ENCODE assay signal across 15 cellular contexts in the genomic region with DNA sequence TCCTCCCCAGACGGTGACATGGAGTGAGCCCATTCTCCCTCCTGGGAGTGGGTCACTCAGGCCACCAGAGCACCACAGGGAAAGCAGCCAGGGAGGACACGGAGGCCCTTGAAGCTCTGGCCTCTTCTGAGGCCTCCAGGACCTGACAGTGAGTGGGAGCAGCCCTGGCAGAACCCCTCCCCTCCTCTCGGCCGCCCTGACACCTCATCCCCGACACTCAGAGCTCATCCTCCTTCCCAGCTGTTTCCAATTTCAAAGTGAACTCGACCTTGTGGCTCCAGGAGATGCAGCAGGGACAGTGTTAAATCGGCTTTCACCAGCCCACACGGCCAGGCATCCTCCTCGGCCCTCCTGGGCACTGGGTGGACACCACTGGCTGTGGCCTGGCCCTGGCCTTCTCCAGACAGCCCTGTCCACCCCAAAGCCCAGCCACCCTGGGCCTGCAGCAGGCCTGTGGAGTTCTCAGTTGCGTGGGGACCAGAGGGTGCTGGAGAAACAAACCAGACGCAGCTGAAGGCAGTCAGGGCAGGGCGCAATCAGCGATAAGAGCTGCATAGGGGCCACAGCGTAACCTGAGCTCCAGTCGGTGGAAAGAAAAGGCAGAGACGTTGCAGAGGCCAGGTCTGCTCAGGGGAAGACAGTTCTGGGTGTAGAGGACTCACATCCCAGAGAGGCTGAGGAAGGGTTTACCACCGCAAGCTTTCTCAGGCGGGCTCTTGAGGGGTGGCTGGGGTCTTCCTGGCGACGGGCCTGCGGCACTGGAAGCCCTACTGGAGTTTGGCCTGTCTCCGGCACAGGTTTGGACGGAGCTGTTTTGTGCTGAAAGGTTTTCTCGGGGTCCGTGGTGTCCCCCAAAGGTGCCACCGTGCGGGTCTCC. TPM values are rescaled to one million over a fixed set of nuclear protein-coding genes. Genes with fewer than 3 reads are reported as not detected.
DNase-seq lines count a peak whose midpoint lies in the region; ATAC-seq, FAIRE-seq and TF ChIP-seq lines count a peak whose summit lies in the region.
"Had no signal": no experiment of that assay in that cellular context is flagged by ENCODE, and none has a peak within 500 bp of the region (broad histone marks: within the 10 kb centered on the region; RNA-seq: fewer than 3 reads in every experiment).

No MANE protein-coding gene starts in this region.

- TF ChIP-seq RAD21 in K562 (CRISPR knock-in tag; conservative IDR thresholded peaks at IDR 0.05 in 1 of 2, IDR thresholded peaks at IDR 0.05 in 1 of 2), result no peak

- H3K4me1 ChIP-seq in HEK293 (ENCODE audit: control insufficient read depth, insufficient read depth, low read length) (no peaks in the 10 kb centered on the region), K562 (replicated peaks in 1 of 2; ENCODE audit: control insufficient read depth in 2 of 2, insufficient read depth in 2 of 2, low read length in 2 of 2) (peaks cover 0 to 78% of the 10 kb centered on the region in 2 experiments; a peak in 2 of 5 replicates), hepatocyte (ENCODE audit: insufficient read depth) (peaks cover 8% of the 10 kb centered on the region)
- H3K4me1 ChIP-seq: stomach had no signal

- H3K79me2 ChIP-seq in K562 (ENCODE audit: control insufficient read depth, insufficient read depth, low read length), result no peaks in the 10 kb centered on the region
- H3K79me2 ChIP-seq in hepatocyte, result no peaks in the 10 kb centered on the region

- BruUV-seq in K562 (replicated peaks; lab: Mats Ljungman, UMichigan), result no TSS peak

- no peaks in the 10 kb centered on the region for H3K9me2 ChIP-seq in hepatocyte (replicated peaks; ENCODE audit: insufficient read depth)

- WGBS in K562 (ENCODE audit: insufficient coverage, low coverage, missing lambda C conversion rate), result 12% methylated on average over 26 of the region's 27 CpGs
- WGBS in hepatocyte (ENCODE audit: low lambda C conversion rate, missing lambda C conversion rate), result 64% methylated on average over 27 of the region's 27 CpGs

- intact Hi-C loops in K562 (cut with micrococcal nuclease), result no loop called here
- intact Hi-C loops in sciatic nerve (cut with DNase I), result no loop called here

- FAIRE-seq in K562 (lab: Jason Lieb, UNC), result peak; percentile 11

- TF ChIP-seq POLR2A in K562 (conservative IDR thresholded peaks at IDR 0.05), result no peak

- H3K9me3 ChIP-seq in HEK293 (ENCODE audit: control insufficient read depth, insufficient read depth, low read depth, low read length) (no peaks in the 10 kb centered on the region), K562 (replicated peaks; ENCODE audit: control insufficient read depth, insufficient read depth, low read depth, low read length) (no peaks in the 10 kb centered on the region), hepatocyte (ENCODE audit: low read depth) (no peaks in the 10 kb centered on the region)
- H3K9me3 ChIP-seq: stomach had no signal

- DNase-seq in K562 (ENCODE audit: extremely low read depth in 1 of 4, low spot score in 3 of 4) (peak in 1 of 4 experiments; percentile 55), hepatocyte (ENCODE audit: low spot score) (no peak), sciatic nerve (ENCODE audit: low spot score) (peak; percentile 53), OCI-M2 (lab: John Stamatoyannopoulos, UW; ENCODE audit: unreplicated experiment) (no peak), glomerular visceral epithelial cell (ENCODE audit: extremely low spot score) (no peak)
- DNase-seq in activated T-cell treated with anti-CD3 and anti-CD28 coated beads, Interleukin-2, amount 50 U/mL, for 48 hours, result no peak
- DNase-seq: activated CD4-positive, CD25-positive, alpha-beta regulatory T cell; CD4-positive, CD25-positive, alpha-beta regulatory T cell; cortex of kidney; EL; NCI-H187 treated with DMSO at 0.1 percent for 48 hours; stomach had no signal

- CTCF ChIA-PET in HEK293 (lab: Yijun Ruan, JAX), result interaction anchor here (0.6 to 3.4 kb wide), 2 partner anchors 15 to 100 kb away, joined by 4 to 14 read pairs; no protein-coding TSS in a partner anchor
- CTCF ChIA-PET in K562 (lab: Yijun Ruan, JAX; ENCODE audit: low intra/inter-chr PET ratio), result no interaction called here

- H3K27ac ChIP-seq in HEK293 (ENCODE audit: extremely low read depth, low read depth, low read length), result no peak overlapping the region
- no peak overlapping the region for H3K27ac ChIP-seq in K562 (ENCODE audit: extremely low read depth, low read depth, low read length)
- peak overlapping the region; percentile 56 for H3K27ac ChIP-seq in hepatocyte
- H3K27ac ChIP-seq: stomach had no signal

- H3K4me3 ChIP-seq in HEK293 (ENCODE audit: low read depth, low read length), result no peak overlapping the region
- no peak overlapping the region for H3K4me3 ChIP-seq in K562
- no peak overlapping the region for H3K4me3 ChIP-seq in hepatocyte
- H3K4me3 ChIP-seq: stomach had no signal

- ATAC-seq in K562, result peak; percentile 58
- ATAC-seq in sciatic nerve, result no peak
- no peak for ATAC-seq in HG03025 (IDR thresholded peaks at IDR 0.05; ENCODE audit: low FRiP score, unreplicated experiment)

- H4K20me1 ChIP-seq in K562 (replicated peaks; ENCODE audit: control insufficient read depth, insufficient read depth, low read length) (peaks cover 7% of the 10 kb centered on the region; the same call in 1 of the 2 replicates), hepatocyte (ENCODE audit: insufficient read depth, poor library complexity, severe bottlenecking) (no peaks in the 10 kb centered on the region)

- in situ Hi-C loops in K562 (cut with MboI), result no loop called here

- no peak for TF ChIP-seq EP300 in K562 (IDR thresholded peaks at IDR 0.05; ENCODE audit: low read length)

- TF ChIP-seq CTCF in HEK293 (tag by site-specific recombination; IDR thresholded peaks at IDR 0.05), result no peak
- no peak for TF ChIP-seq CTCF in K562 (IDR thresholded peaks at IDR 0.05 in 2 of 3, conservative IDR thresholded peaks at IDR 0.05 in 1 of 3; ENCODE audit: insufficient read depth in 2 of 3, low read depth in 1 of 3, low read length in 3 of 3)
- no peak for TF ChIP-seq CTCF in hepatocyte (IDR thresholded peaks at IDR 0.05; ENCODE audit: poor library complexity)

- POLR2A ChIA-PET in HEK293 (lab: Yijun Ruan, JAX), result no interaction called here
- POLR2A ChIA-PET in K562 (lab: Yijun Ruan, JAX), result interaction anchor here (0.7 to 1.4 kb wide), 5 partner anchors 11 to 195 kb away, joined by 3 to 8 read pairs (median 3); no protein-coding TSS in a partner anchor

- no peak overlapping the region for H3K4me2 ChIP-seq in K562 (ENCODE audit: insufficient read depth, low read length)
- H3K4me2 ChIP-seq in hepatocyte, result no peak overlapping the region

- H3K9ac ChIP-seq in K562 (ENCODE audit: insufficient read depth in 1 of 2, low read depth in 2 of 2, low read length in 2 of 2), result no peak overlapping the region

- H2AFZ ChIP-seq in K562 (ENCODE audit: low read depth, low read length), result no peak overlapping the region
- no peak overlapping the region for H2AFZ ChIP-seq in hepatocyte

- H3K27me3 ChIP-seq in K562 (ENCODE audit: control insufficient read depth in 2 of 2, insufficient read depth in 2 of 2, low read length in 2 of 2), result peaks cover 46 to 78% of the 10 kb centered on the region in 2 experiments; a peak in 4 of 5 replicates
- no peaks in the 10 kb centered on the region for H3K27me3 ChIP-seq in hepatocyte
- H3K27me3 ChIP-seq: stomach had no signal

- H3K36me3 ChIP-seq in HEK293 (ENCODE audit: control insufficient read depth in 2 of 2, insufficient read depth in 1 of 2, low read length in 2 of 2) (peaks cover 0 to 37% of the 10 kb centered on the region in 2 experiments; a peak in 1 of 3 replicates), K562 (ENCODE audit: control insufficient read depth, insufficient read depth, low read length) (no peaks in the 10 kb centered on the region), hepatocyte (replicated peaks; ENCODE audit: insufficient read depth, low read depth) (no peaks in the 10 kb centered on the region)

- H3K9me1 ChIP-seq in K562 (ENCODE audit: control insufficient read depth, insufficient read depth, low read length), result no peaks in the 10 kb centered on the region

RNA-seq across cellular contexts. Expression of gene FTCD, which starts 27.0 kb away (rescaled TPM):
- 5.4 and 12.8 TPM in 2 replicates for total RNA-seq in K562 (2011; cell fraction: chromatin; rRNA removed; ENCODE audit: low replicate concordance)
- total RNA-seq in K562 (2011; cell fraction: nucleolus; rRNA removed), result 7.2 and 7.5 TPM in 2 replicates
- 3.4 and 5.4 TPM in 2 replicates for total RNA-seq in K562 (2011; cell fraction: nucleoplasm; rRNA removed)
- not detected in 2 replicates for total RNA-seq in K562 (2014; rRNA removed)
- total RNA-seq in K562 (2014; rRNA removed; fragmentation: Illumina TruSeq; extraction: Trizol), result not detected in 2 replicates
- 0.08 and 0.25 TPM in 2 replicates for total RNA-seq in K562 (2015; rRNA removed; fragmentation: Illumina TruSeq; extraction: Trizol)
- 0.74 and 1.1 TPM in 2 replicates for total RNA-seq in K562 (2021)
- polyA plus RNA-seq in K562 (2011; rRNA removed), result 0.11 and 0.41 TPM in 2 replicates
- polyA plus RNA-seq in K562 (2011; cell fraction: cytosol; rRNA removed), result 0.19 and 0.69 TPM in 2 replicates
- polyA plus RNA-seq in K562 (2011; cell fraction: nucleus; rRNA removed), result 2.6 and 3.7 TPM in 2 replicates
- 1.5 and 3.0 TPM in 2 replicates for polyA plus RNA-seq in K562 (2012)
- polyA plus RNA-seq in K562 (2014; fragmentation: Illumina TruSeq; extraction: Trizol), result not detected in 2 replicates
- polyA plus RNA-seq in K562 (2014; fragmentation: Nextera tagmentation; extraction: Ambion mirVana), result not detected
- polyA plus RNA-seq in K562 (2014; rRNA removed), result 0.50 and 1.6 TPM in 2 replicates
- polyA minus RNA-seq in K562 (2011; rRNA and poly(A)+ RNA removed), result 0.49 TPM in 1 of 2 replicates, not detected in the other
- polyA minus RNA-seq in K562 (2011; cell fraction: cytosol; rRNA and poly(A)+ RNA removed), result not detected in 2 replicates
- polyA minus RNA-seq in K562 (2011; cell fraction: nucleus; rRNA and poly(A)+ RNA removed), result 0.54 and 0.56 TPM in 2 replicates
- total RNA-seq in hepatocyte, result 25.8 and 27.5 TPM in 2 replicates
- polyA plus RNA-seq in hepatocyte, result 60.9 and 76.8 TPM in 2 replicates
- 2.9 TPM for total RNA-seq in sciatic nerve
- total RNA-seq: CD4-positive, CD25-positive, alpha-beta regulatory T cell; LHCN-M2 had no signal

RNA-seq across cellular contexts. Expression of gene COL6A2, which starts 30.4 kb away (rescaled TPM):
- 3.1 and 5.2 TPM in 2 replicates for total RNA-seq in K562 (2011; cell fraction: chromatin; rRNA removed; ENCODE audit: low replicate concordance)
- 4.2 and 5.5 TPM in 2 replicates for total RNA-seq in K562 (2011; cell fraction: nucleolus; rRNA removed)
- 1.4 and 2.1 TPM in 2 replicates for total RNA-seq in K562 (2011; cell fraction: nucleoplasm; rRNA removed)
- total RNA-seq in K562 (2014; rRNA removed) (0.41 and 0.45 TPM in 2 replicates), K562 (2014; rRNA removed; fragmentation: Illumina TruSeq; extraction: Trizol) (not detected in 2 replicates), K562 (2015; rRNA removed; fragmentation: Illumina TruSeq; extraction: Trizol) (0.07 and 0.11 TPM in 2 replicates), K562 (2021) (1.1 and 1.3 TPM in 2 replicates), hepatocyte (389 and 509 TPM in 2 replicates), sciatic nerve (397 TPM)
- polyA plus RNA-seq in K562 (2011; rRNA removed) (0.18 and 0.41 TPM in 2 replicates), K562 (2014; fragmentation: Illumina TruSeq; extraction: Trizol) (0.07 and 0.17 TPM in 2 replicates), K562 (2014; fragmentation: Nextera tagmentation; extraction: Ambion mirVana) (not detected), K562 (2014; rRNA removed) (0.29 and 0.47 TPM in 2 replicates), hepatocyte (832 and 940 TPM in 2 replicates)
- polyA plus RNA-seq in K562 (2011; cell fraction: cytosol; rRNA removed), result 0.12 and 0.30 TPM in 2 replicates
- polyA plus RNA-seq in K562 (2011; cell fraction: nucleus; rRNA removed), result 0.83 and 1.8 TPM in 2 replicates
- 0.35 and 8.2 TPM in 2 replicates for polyA plus RNA-seq in K562 (2012)
- 0.18 and 0.36 TPM in 2 replicates for polyA minus RNA-seq in K562 (2011; rRNA and poly(A)+ RNA removed)
- polyA minus RNA-seq in K562 (2011; cell fraction: cytosol; rRNA and poly(A)+ RNA removed), result 0.64 and 1.4 TPM in 2 replicates
- 0.67 and 1.2 TPM in 2 replicates for polyA minus RNA-seq in K562 (2011; cell fraction: nucleus; rRNA and poly(A)+ RNA removed)

RNA-seq across cellular contexts. Expression of gene SPATC1L, which starts 55.9 kb away (rescaled TPM):
- total RNA-seq in K562 (2011; cell fraction: chromatin; rRNA removed; ENCODE audit: low replicate concordance), result 20.1 and 44.2 TPM in 2 replicates
- 39.1 and 40.0 TPM in 2 replicates for total RNA-seq in K562 (2011; cell fraction: nucleolus; rRNA removed)
- 28.1 and 28.7 TPM in 2 replicates for total RNA-seq in K562 (2011; cell fraction: nucleoplasm; rRNA removed)
- total RNA-seq in K562 (2014; rRNA removed) (63.7 and 104 TPM in 2 replicates), K562 (2014; rRNA removed; fragmentation: Illumina TruSeq; extraction: Trizol) (10.4 and 12.6 TPM in 2 replicates), K562 (2015; rRNA removed; fragmentation: Illumina TruSeq; extraction: Trizol) (29.7 and 31.9 TPM in 2 replicates), K562 (2021) (118 and 121 TPM in 2 replicates), hepatocyte (8.3 and 10.1 TPM in 2 replicates), sciatic nerve (9.9 TPM)
- polyA plus RNA-seq in K562 (2011; rRNA removed) (6.7 and 23.0 TPM in 2 replicates), K562 (2014; fragmentation: Illumina TruSeq; extraction: Trizol) (38.3 and 84.8 TPM in 2 replicates), K562 (2014; fragmentation: Nextera tagmentation; extraction: Ambion mirVana) (under 1 TPM in 1 of 2 experiments, not detected in 1; 0.14 TPM), K562 (2014; rRNA removed) (40.6 and 50.4 TPM in 2 replicates), hepatocyte (24.2 and 29.9 TPM in 2 replicates)
- polyA plus RNA-seq in K562 (2011; cell fraction: cytosol; rRNA removed), result 22.2 and 53.4 TPM in 2 replicates
- polyA plus RNA-seq in K562 (2011; cell fraction: nucleus; rRNA removed), result 41.7 and 48.0 TPM in 2 replicates
- 94.4 and 104 TPM in 2 replicates for polyA plus RNA-seq in K562 (2012)
- 4.8 and 6.1 TPM in 2 replicates for polyA minus RNA-seq in K562 (2011; rRNA and poly(A)+ RNA removed)
- polyA minus RNA-seq in K562 (2011; cell fraction: cytosol; rRNA and poly(A)+ RNA removed), result 45.0 and 94.2 TPM in 2 replicates
- 10.6 and 16.9 TPM in 2 replicates for polyA minus RNA-seq in K562 (2011; cell fraction: nucleus; rRNA and poly(A)+ RNA removed)

Comparison
In these comparisons a context has a peak if more than half of its experiments do, and no peak if none do; other contexts are left out.
1. RNA of gene COL6A2, which starts 30.4 kb away (total RNA-seq): 389 to 509 TPM in hepatocyte and 397 TPM in sciatic nerve (single experiment); 0.07 to 5.5 TPM in K562; every median in the first group is over 10 times any median in the second.
2. Of the 44 proteins assayed by ChIP-seq in both K562 and HEK293: peak only in K562: none; only in HEK293: ZBTB17; in both: none; in neither: 43.